In the genomic region with DNA sequence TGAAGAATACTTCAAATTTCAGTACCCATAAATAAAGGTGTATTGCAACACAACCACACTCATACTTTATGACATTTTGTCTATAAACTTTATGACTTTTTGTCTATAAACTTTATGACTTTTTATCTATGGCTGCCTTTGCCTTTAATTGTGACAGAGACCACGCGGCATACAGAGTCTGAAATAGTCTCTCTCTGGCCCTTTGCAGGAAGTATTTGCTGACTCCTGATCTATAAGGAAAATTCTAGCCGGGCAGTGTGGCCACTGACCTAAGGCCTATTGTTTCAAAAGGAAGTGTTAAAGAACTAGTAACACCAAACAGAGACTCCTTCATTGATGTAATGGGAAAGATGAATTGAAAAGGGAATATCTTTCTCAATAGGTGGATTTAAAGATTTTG, we compare ENCODE assay signal across 2 cellular contexts.
TF ChIP-seq lines count a peak whose summit lies in the region.

No MANE protein-coding gene starts in this region.

TF ChIP-seq in K562, 482 proteins besides CTCF, POLR2A, EP300 and RAD21:
- TF ChIP-seq USF1 (CRISPR knock-in tag; IDR thresholded peaks at IDR 0.05) (no peak), XRCC5 (IDR thresholded peaks at IDR 0.05; ENCODE audit: low read depth, low read length) (no peak), ZEB2 (IDR thresholded peaks at IDR 0.05) (no peak), POLR3A (IDR thresholded peaks at IDR 0.05; ENCODE audit: borderline replicate concordance, extremely low read depth, insufficient read depth, insufficient read length) (no peak), FOS (IDR thresholded peaks at IDR 0.05; ENCODE audit: extremely low read depth, insufficient read length) (no peak), ZSCAN32 (CRISPR knock-in tag; IDR thresholded peaks at IDR 0.05) (no peak), EGR1 (conservative IDR thresholded peaks at IDR 0.05) (no peak), ZNF830 (CRISPR knock-in tag; IDR thresholded peaks at IDR 0.05) (no peak), NCOA1 (IDR thresholded peaks at IDR 0.05; ENCODE audit: low read depth) (no peak), TEAD1 (CRISPR knock-in tag; IDR thresholded peaks at IDR 0.05) (no peak), ZNF239 (CRISPR knock-in tag; IDR thresholded peaks at IDR 0.05) (no peak), HNRNPLL (IDR thresholded peaks at IDR 0.05; ENCODE audit: low read depth, low read length, poor library complexity, severe bottlenecking) (no peak), MEF2A (IDR thresholded peaks at IDR 0.05; ENCODE audit: control insufficient read depth, low read depth, low read length) (no peak), ZNF609 (CRISPR knock-in tag; IDR thresholded peaks at IDR 0.05; ENCODE audit: borderline replicate concordance) (no peak), SMARCE1 (IDR thresholded peaks at IDR 0.05) (no peak)
- TF ChIP-seq, protein P1, sequence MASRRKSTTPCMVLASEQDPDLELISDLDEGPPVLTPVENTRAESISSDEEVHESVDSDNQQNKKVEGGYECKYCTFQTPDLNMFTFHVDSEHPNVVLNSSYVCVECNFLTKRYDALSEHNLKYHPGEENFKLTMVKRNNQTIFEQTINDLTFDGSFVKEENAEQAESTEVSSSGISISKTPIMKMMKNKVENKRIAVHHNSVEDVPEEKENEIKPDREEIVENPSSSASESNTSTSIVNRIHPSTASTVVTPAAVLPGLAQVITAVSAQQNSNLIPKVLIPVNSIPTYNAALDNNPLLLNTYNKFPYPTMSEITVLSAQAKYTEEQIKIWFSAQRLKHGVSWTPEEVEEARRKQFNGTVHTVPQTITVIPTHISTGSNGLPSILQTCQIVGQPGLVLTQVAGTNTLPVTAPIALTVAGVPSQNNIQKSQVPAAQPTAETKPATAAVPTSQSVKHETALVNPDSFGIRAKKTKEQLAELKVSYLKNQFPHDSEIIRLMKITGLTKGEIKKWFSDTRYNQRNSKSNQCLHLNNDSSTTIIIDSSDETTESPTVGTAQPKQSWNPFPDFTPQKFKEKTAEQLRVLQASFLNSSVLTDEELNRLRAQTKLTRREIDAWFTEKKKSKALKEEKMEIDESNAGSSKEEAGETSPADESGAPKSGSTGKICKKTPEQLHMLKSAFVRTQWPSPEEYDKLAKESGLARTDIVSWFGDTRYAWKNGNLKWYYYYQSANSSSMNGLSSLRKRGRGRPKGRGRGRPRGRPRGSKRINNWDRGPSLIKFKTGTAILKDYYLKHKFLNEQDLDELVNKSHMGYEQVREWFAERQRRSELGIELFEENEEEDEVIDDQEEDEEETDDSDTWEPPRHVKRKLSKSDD (conservative IDR thresholded peaks at IDR 0.05; ENCODE audit: low read length) = no peak
- TF ChIP-seq, protein P2, sequence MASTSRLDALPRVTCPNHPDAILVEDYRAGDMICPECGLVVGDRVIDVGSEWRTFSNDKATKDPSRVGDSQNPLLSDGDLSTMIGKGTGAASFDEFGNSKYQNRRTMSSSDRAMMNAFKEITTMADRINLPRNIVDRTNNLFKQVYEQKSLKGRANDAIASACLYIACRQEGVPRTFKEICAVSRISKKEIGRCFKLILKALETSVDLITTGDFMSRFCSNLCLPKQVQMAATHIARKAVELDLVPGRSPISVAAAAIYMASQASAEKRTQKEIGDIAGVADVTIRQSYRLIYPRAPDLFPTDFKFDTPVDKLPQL (IDR thresholded peaks at IDR 0.05; ENCODE audit: extremely low read depth, insufficient read length) = no peak
- TF ChIP-seq, protein P3, sequence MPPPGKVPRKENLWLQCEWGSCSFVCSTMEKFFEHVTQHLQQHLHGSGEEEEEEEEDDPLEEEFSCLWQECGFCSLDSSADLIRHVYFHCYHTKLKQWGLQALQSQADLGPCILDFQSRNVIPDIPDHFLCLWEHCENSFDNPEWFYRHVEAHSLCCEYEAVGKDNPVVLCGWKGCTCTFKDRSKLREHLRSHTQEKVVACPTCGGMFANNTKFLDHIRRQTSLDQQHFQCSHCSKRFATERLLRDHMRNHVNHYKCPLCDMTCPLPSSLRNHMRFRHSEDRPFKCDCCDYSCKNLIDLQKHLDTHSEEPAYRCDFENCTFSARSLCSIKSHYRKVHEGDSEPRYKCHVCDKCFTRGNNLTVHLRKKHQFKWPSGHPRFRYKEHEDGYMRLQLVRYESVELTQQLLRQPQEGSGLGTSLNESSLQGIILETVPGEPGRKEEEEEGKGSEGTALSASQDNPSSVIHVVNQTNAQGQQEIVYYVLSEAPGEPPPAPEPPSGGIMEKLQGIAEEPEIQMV (tag; conservative IDR thresholded peaks at IDR 0.05; ENCODE audit: low read depth) = no peak

TF ChIP-seq in HepG2, 621 proteins besides CTCF, POLR2A, EP300 and RAD21:
- no peak for TF ChIP-seq ZNF850 (CRISPR knock-in tag; conservative IDR thresholded peaks at IDR 0.05)
- TF ChIP-seq CEBPB (IDR thresholded peaks at IDR 0.05; ENCODE audit: borderline replicate concordance, low read depth, low read length) = peak; percentile 39; the same call in 1 of the 2 replicates
